ENCODE assay signal across 12 cellular contexts in genomic region chr3:50575372-50575771, GRCh38. TPM values are rescaled to one million over a fixed set of nuclear protein-coding genes. Genes with fewer than 3 reads are reported as not detected.
DNase-seq lines count a peak whose midpoint lies in the region; ATAC-seq lines count a peak whose summit lies in the region.
"Had no signal": no experiment of that assay in that cellular context is flagged by ENCODE, and none has a peak within 500 bp of the region (broad histone marks: within the 10 kb centered on the region; RNA-seq: fewer than 3 reads in every experiment).

No MANE protein-coding gene starts in this region.

- no peak for DNase-seq in stimulated activated naive CD8-positive, alpha-beta T cell treated with anti-CD3 and anti-CD28 coated beads, Interleukin-15, Interleukin-2, amounts not matched to agents 100 U/mL and 50 U/mL, for 24 hours
- no peak for DNase-seq in activated CD4-positive, alpha-beta memory T cell treated with anti-CD3 and anti-CD28 coated beads for 36 hours
- no peak for DNase-seq in NCI-H2196 (lab: John Stamatoyannopoulos, UW; ENCODE audit: unreplicated experiment)
- no peak for DNase-seq in inferior parietal cortex (ENCODE audit: extremely low spot score)
- no peak for DNase-seq in SW 1271 (lab: John Stamatoyannopoulos, UW)
- DNase-seq: heart right ventricle; left cardiac atrium; NK-92 treated with Interleukin-12 subunit alpha and Interleukin-12 subunit beta, amount 100 ng/mL, for 24 hours; SIG-M5 had no signal

- H3K4me3 Mint-ChIP-seq in stimulated activated naive CD8-positive, alpha-beta T cell treated with anti-CD3 and anti-CD28 coated beads, Interleukin-15, Interleukin-2, amounts not matched to agents 100 ng/mL and 50 ng/mL, for 24 hours = no peak overlapping the region
- H3K4me3 Mint-ChIP-seq in activated CD4-positive, alpha-beta memory T cell treated with anti-CD3 and anti-CD28 coated beads for 36 hours = no peak overlapping the region

- ATAC-seq in stimulated activated naive CD8-positive, alpha-beta T cell treated with anti-CD3 and anti-CD28 coated beads, Interleukin-15, Interleukin-2, amounts not matched to agents 100 U/mL and 50 U/mL, for 24 hours = no peak
- ATAC-seq in esophagus mucosa = peak; percentile 55
- no peak for ATAC-seq in HG03520 (IDR thresholded peaks at IDR 0.05; ENCODE audit: unreplicated experiment)
- ATAC-seq: heart right ventricle, left cardiac atrium had no signal

- H3K4me1 Mint-ChIP-seq in stimulated activated naive CD8-positive, alpha-beta T cell treated with anti-CD3 and anti-CD28 coated beads, Interleukin-15, Interleukin-2, amounts not matched to agents 100 ng/mL and 50 ng/mL, for 24 hours (ENCODE audit: low read depth) = peaks cover 65% of the 10 kb centered on the region
- peaks cover 73% of the 10 kb centered on the region for H3K4me1 Mint-ChIP-seq in activated CD4-positive, alpha-beta memory T cell treated with anti-CD3 and anti-CD28 coated beads for 36 hours (ENCODE audit: low read depth)

- H3K27me3 Mint-ChIP-seq in stimulated activated naive CD8-positive, alpha-beta T cell treated with anti-CD3 and anti-CD28 coated beads, Interleukin-15, Interleukin-2, amounts not matched to agents 100 ng/mL and 50 ng/mL, for 24 hours = no peaks in the 10 kb centered on the region
- no peaks in the 10 kb centered on the region for H3K27me3 Mint-ChIP-seq in activated CD4-positive, alpha-beta memory T cell treated with anti-CD3 and anti-CD28 coated beads for 36 hours

- CTCF ChIA-PET in activated CD4-positive, alpha-beta memory T cell treated with anti-CD3 and anti-CD28 coated beads for 36 hours (lab: Charles Lee) = interaction anchor here (1.5 to 14.6 kb wide), 4 partner anchors 14 to 77 kb away, joined by 5 to 908 read pairs (median 165); partner anchors contain the start of genes CISH and MAPKAPK3

- H3K36me3 Mint-ChIP-seq in stimulated activated naive CD8-positive, alpha-beta T cell treated with anti-CD3 and anti-CD28 coated beads, Interleukin-15, Interleukin-2, amounts not matched to agents 100 ng/mL and 50 ng/mL, for 24 hours (ENCODE audit: low read depth) = peaks cover 44% of the 10 kb centered on the region
- peaks cover 82% of the 10 kb centered on the region for H3K36me3 Mint-ChIP-seq in activated CD4-positive, alpha-beta memory T cell treated with anti-CD3 and anti-CD28 coated beads for 36 hours

- H3K27ac Mint-ChIP-seq in stimulated activated naive CD8-positive, alpha-beta T cell treated with anti-CD3 and anti-CD28 coated beads, Interleukin-15, Interleukin-2, amounts not matched to agents 100 ng/mL and 50 ng/mL, for 24 hours = peak overlapping the region; percentile 98
- peak overlapping the region; percentile 95 for H3K27ac Mint-ChIP-seq in activated CD4-positive, alpha-beta memory T cell treated with anti-CD3 and anti-CD28 coated beads for 36 hours

- intact Hi-C loops in activated CD4-positive, alpha-beta memory T cell treated with anti-CD3 and anti-CD28 coated beads for 36 hours (cut with micrococcal nuclease) = no loop called here

- no peaks in the 10 kb centered on the region for H3K9me3 Mint-ChIP-seq in stimulated activated naive CD8-positive, alpha-beta T cell treated with anti-CD3 and anti-CD28 coated beads, Interleukin-15, Interleukin-2, amounts not matched to agents 100 ng/mL and 50 ng/mL, for 24 hours
- H3K9me3 Mint-ChIP-seq in activated CD4-positive, alpha-beta memory T cell treated with anti-CD3 and anti-CD28 coated beads for 36 hours = no peaks in the 10 kb centered on the region

- POLR2A ChIA-PET in activated CD4-positive, alpha-beta memory T cell treated with anti-CD3 and anti-CD28 coated beads for 36 hours (lab: Charles Lee) = interaction anchor here (13.8 to 14.0 kb wide), 2 partner anchors 15 to 33 kb away, joined by 510 to 1013 read pairs; partner anchors contain the start of genes CISH and MAPKAPK3

RNA-seq across cellular contexts. Expression of gene HEMK1, which starts 6.0 kb away (rescaled TPM):
- 10 to 100 TPM; 78.7 to 82.6 TPM for total RNA-seq in activated CD4-positive, alpha-beta memory T cell treated with anti-CD3 and anti-CD28 coated beads for 36 hours
- 11.0 TPM for total RNA-seq in esophagus mucosa

RNA-seq across cellular contexts. Expression of gene C3orf18, which starts 7.8 kb away (rescaled TPM):
- 10 to 100 TPM; 16.7 to 17.0 TPM for total RNA-seq in activated CD4-positive, alpha-beta memory T cell treated with anti-CD3 and anti-CD28 coated beads for 36 hours
- 0.68 TPM for total RNA-seq in esophagus mucosa

RNA-seq across cellular contexts. Expression of gene CISH, which starts 36.2 kb away (rescaled TPM):
- total RNA-seq in activated CD4-positive, alpha-beta memory T cell treated with anti-CD3 and anti-CD28 coated beads for 36 hours = 100 to 1,000 TPM; 319 TPM
- 4.8 TPM for total RNA-seq in esophagus mucosa

RNA-seq across cellular contexts. Expression of gene MAPKAPK3, which starts 41.6 kb away (rescaled TPM):
- total RNA-seq in activated CD4-positive, alpha-beta memory T cell treated with anti-CD3 and anti-CD28 coated beads for 36 hours = 100 to 1,000 TPM; 186 to 187 TPM
- 50.5 TPM for total RNA-seq in esophagus mucosa

Comparison
In these comparisons a context has a peak if more than half of its experiments do, and no peak if none do; other contexts are left out.
1. RNA of gene C3orf18, which starts 7.8 kb away (total RNA-seq): 16.7 to 17.0 TPM in activated CD4-positive, alpha-beta memory T cell treated with anti-CD3 and anti-CD28 coated beads for 36 hours; 0.68 TPM in esophagus mucosa (single experiment); every median in the first group is over 10 times any median in the second.
2. RNA of gene CISH, which starts 36.2 kb away (total RNA-seq): 319 TPM in activated CD4-positive, alpha-beta memory T cell treated with anti-CD3 and anti-CD28 coated beads for 36 hours; 4.8 TPM in esophagus mucosa (single experiment); every median in the first group is over 10 times any median in the second.